ENCODE assay signal across 15 cellular contexts in the genomic region with DNA sequence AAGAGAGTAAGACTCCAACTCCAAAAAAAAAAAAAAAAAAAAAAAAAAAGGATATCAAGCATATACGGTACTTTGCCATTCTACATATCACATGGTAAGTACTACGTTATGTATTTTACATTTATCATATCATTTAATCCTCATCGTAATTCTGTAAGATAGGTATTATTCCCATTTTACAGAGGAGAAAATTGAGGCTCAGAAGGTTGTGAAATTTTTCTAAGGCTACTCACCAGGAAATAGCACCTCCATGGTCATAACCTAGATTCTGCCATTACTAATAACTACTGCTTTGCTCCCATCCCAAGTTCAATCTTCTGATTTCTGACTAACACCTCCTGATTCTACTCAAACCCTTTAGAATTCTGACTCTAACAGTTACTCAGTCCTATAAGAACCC.
DNase-seq lines count a peak whose midpoint lies in the region; ATAC-seq and TF ChIP-seq lines count a peak whose summit lies in the region.
"Had no signal": no experiment of that assay in that cellular context is flagged by ENCODE, and none has a peak within 500 bp of the region (broad histone marks: within the 10 kb centered on the region; RNA-seq: fewer than 3 reads in every experiment).

No MANE protein-coding gene starts in this region.

- H3K36me3 ChIP-seq in DOHH2 (ENCODE audit: control insufficient read depth, low read length) (peaks cover 74% of the 10 kb centered on the region), SU-DHL-6 (ENCODE audit: low read length) (peaks cover 50% of the 10 kb centered on the region)

- H3K9me2 ChIP-seq in DOHH2 (replicated peaks; ENCODE audit: control insufficient read depth, low read length) = no peaks in the 10 kb centered on the region
- no peaks in the 10 kb centered on the region for H3K9me2 ChIP-seq in SU-DHL-6 (replicated peaks; ENCODE audit: insufficient read depth, low read length)

- ATAC-seq in naive B cell (ENCODE audit: low read depth in 2 of 2) = no peak
- ATAC-seq in HG03175 (IDR thresholded peaks at IDR 0.05; ENCODE audit: unreplicated experiment) = no peak
- no peak for ATAC-seq in activated CD8-positive, alpha-beta memory T cell treated with anti-CD3 and anti-CD28 coated beads, Interleukin-2, amount 10 ng/mL, durations not matched to agents 7 days and 5 days

- H4K20me1 ChIP-seq in DOHH2 (ENCODE audit: control insufficient read depth, insufficient read depth, low read depth, low read length) (no peaks in the 10 kb centered on the region), SU-DHL-6 (ENCODE audit: low read depth, low read length) (no peaks in the 10 kb centered on the region)

- H3K4me1 Mint-ChIP-seq in naive B cell = peaks cover 54 to 69% (median 62%) of the 10 kb centered on the region in 3 donors
- H3K4me1 Mint-ChIP-seq in endothelial cell (ENCODE audit: unreplicated experiment) = no peaks in the 10 kb centered on the region
- no peaks in the 10 kb centered on the region for H3K4me1 Mint-ChIP-seq in T-helper 2 cell treated with Interferon-gamma antibody and Interleukin-4, amounts not matched to agents 5 μg/mL and 100 μg/mL, for 36 hours (ENCODE audit: low read depth)
- no peaks in the 10 kb centered on the region for H3K4me1 Mint-ChIP-seq in activated CD8-positive, alpha-beta memory T cell treated with anti-CD3 and anti-CD28 coated beads, Interleukin-2, amount 10 ng/mL, durations not matched to agents 7 days and 5 days

- H3K4me3 Mint-ChIP-seq in naive B cell (peak overlapping the region in 6 of 8 donors; percentile 6 to 81 (median 47)), endothelial cell (ENCODE audit: unreplicated experiment) (no peak overlapping the region)
- no peak overlapping the region for H3K4me3 Mint-ChIP-seq in T-helper 2 cell treated with Interferon-gamma antibody and Interleukin-4, amounts not matched to agents 5 μg/mL and 100 μg/mL, for 36 hours
- H3K4me3 Mint-ChIP-seq in activated CD8-positive, alpha-beta memory T cell treated with anti-CD3 and anti-CD28 coated beads, Interleukin-2, amount 10 ng/mL, durations not matched to agents 7 days and 5 days = no peak overlapping the region
- H3K4me3 Mint-ChIP-seq: CD14-positive monocyte; CD8-positive, alpha-beta memory T cell; H9 had no signal

- peak overlapping the region; percentile 97 for H3K27ac ChIP-seq in DOHH2 (ENCODE audit: low read depth, low read length)
- H3K27ac ChIP-seq in SU-DHL-6 (ENCODE audit: low read depth, low read length) = peak overlapping the region; percentile 94

- peaks cover 96% of the 10 kb centered on the region for H3K4me1 ChIP-seq in DOHH2 (ENCODE audit: control insufficient read depth, low read length)

- H3K79me2 ChIP-seq in DOHH2 (ENCODE audit: control insufficient read depth, low read length) = peaks cover 84% of the 10 kb centered on the region
- peaks cover 72% of the 10 kb centered on the region for H3K79me2 ChIP-seq in SU-DHL-6 (ENCODE audit: insufficient read depth, low read length)

- H2AFZ ChIP-seq in SU-DHL-6 (ENCODE audit: low read depth, low read length, severe bottlenecking) = no peak overlapping the region

- no peak overlapping the region for H3K9ac ChIP-seq in SU-DHL-6 (ENCODE audit: low read length)

- CTCF ChIA-PET in activated CD8-positive, alpha-beta memory T cell treated with anti-CD3 and anti-CD28 coated beads, Interleukin-2, amount 10 ng/mL, durations not matched to agents 7 days and 5 days (lab: Charles Lee) = interaction anchor here (0.7 kb wide), 1 partner anchor 51 kb away, joined by 4 read pairs; no protein-coding TSS in a partner anchor

- H3K27me3 Mint-ChIP-seq in naive B cell (no peaks in the 10 kb centered on the region), endothelial cell (ENCODE audit: unreplicated experiment) (peaks cover 5% of the 10 kb centered on the region)
- no peaks in the 10 kb centered on the region for H3K27me3 Mint-ChIP-seq in T-helper 2 cell treated with Interferon-gamma antibody and Interleukin-4, amounts not matched to agents 5 μg/mL and 100 μg/mL, for 36 hours (ENCODE audit: low read depth)
- H3K27me3 Mint-ChIP-seq in activated CD8-positive, alpha-beta memory T cell treated with anti-CD3 and anti-CD28 coated beads, Interleukin-2, amount 10 ng/mL, durations not matched to agents 7 days and 5 days = no peaks in the 10 kb centered on the region
- H3K27me3 Mint-ChIP-seq: CD8-positive, alpha-beta memory T cell had no signal

- TF ChIP-seq CTCF in DOHH2 (IDR thresholded peaks at IDR 0.05; ENCODE audit: low read depth, low read length, poor library complexity, severe bottlenecking) = no peak
- no peak for TF ChIP-seq CTCF in GM12865 (IDR thresholded peaks at IDR 0.05; ENCODE audit: insufficient read depth, low read depth, low read length, missing control alignments)
- TF ChIP-seq CTCF in SU-DHL-6 (IDR thresholded peaks at IDR 0.05; ENCODE audit: insufficient read depth, low read length, poor library complexity, severe bottlenecking) = no peak
- TF ChIP-seq CTCF in endothelial cell (IDR thresholded peaks at IDR 0.05; ENCODE audit: unreplicated experiment) = no peak

- H3K36me3 Mint-ChIP-seq in naive B cell = peaks cover 57 to 65% of the 10 kb centered on the region in 2 donors
- peaks cover 10% of the 10 kb centered on the region for H3K36me3 Mint-ChIP-seq in endothelial cell (ENCODE audit: low read depth, unreplicated experiment)
- peaks cover 18% of the 10 kb centered on the region for H3K36me3 Mint-ChIP-seq in T-helper 2 cell treated with Interferon-gamma antibody and Interleukin-4, amounts not matched to agents 5 μg/mL and 100 μg/mL, for 36 hours (ENCODE audit: low read depth)
- H3K36me3 Mint-ChIP-seq in activated CD8-positive, alpha-beta memory T cell treated with anti-CD3 and anti-CD28 coated beads, Interleukin-2, amount 10 ng/mL, durations not matched to agents 7 days and 5 days = peaks cover 43% of the 10 kb centered on the region

- H3K27me3 ChIP-seq in DOHH2 (ENCODE audit: control insufficient read depth, low read length) (no peaks in the 10 kb centered on the region), SU-DHL-6 (ENCODE audit: low read length) (no peaks in the 10 kb centered on the region)

- H3K4me3 ChIP-seq in DOHH2 (ENCODE audit: low read length) = peak overlapping the region; percentile 66
- peak overlapping the region; percentile 36 for H3K4me3 ChIP-seq in GM12865 (ENCODE audit: low read depth, low read length)
- no peak overlapping the region for H3K4me3 ChIP-seq in SU-DHL-6 (ENCODE audit: insufficient read depth, low read length, poor library complexity, severe bottlenecking)

- peak overlapping the region; percentile 84 for H3K4me2 ChIP-seq in DOHH2 (ENCODE audit: low read length)
- peak overlapping the region; percentile 67 for H3K4me2 ChIP-seq in SU-DHL-6 (ENCODE audit: low read depth, low read length, poor library complexity, severe bottlenecking)

- DNase-seq in GM12865 (ENCODE audit: low read depth) (no peak), naive B cell (no peak), endothelial cell (ENCODE audit: low spot score) (no peak)
- DNase-seq in T-helper 2 cell treated with Interferon-gamma antibody and Interleukin-4, amounts not matched to agents 5 μg/mL and 100 μg/mL, for 36 hours (ENCODE audit: low spot score) = no peak
- no peak for DNase-seq in activated CD8-positive, alpha-beta memory T cell treated with anti-CD3 and anti-CD28 coated beads, Interleukin-2, amount 10 ng/mL, durations not matched to agents 7 days and 5 days
- DNase-seq: Caco-2; CD8-positive, alpha-beta memory T cell; DND-41; GF-D8; GOT3; H9 had no signal

- H3K9me3 Mint-ChIP-seq in naive B cell (peaks cover 9 to 41% (median 25%) of the 10 kb centered on the region in 7 donors), endothelial cell (ENCODE audit: unreplicated experiment) (no peaks in the 10 kb centered on the region)
- peaks cover 5% of the 10 kb centered on the region for H3K9me3 Mint-ChIP-seq in T-helper 2 cell treated with Interferon-gamma antibody and Interleukin-4, amounts not matched to agents 5 μg/mL and 100 μg/mL, for 36 hours
- H3K9me3 Mint-ChIP-seq in activated CD8-positive, alpha-beta memory T cell treated with anti-CD3 and anti-CD28 coated beads, Interleukin-2, amount 10 ng/mL, durations not matched to agents 7 days and 5 days (ENCODE audit: low read depth) = peaks cover 4% of the 10 kb centered on the region

- peaks cover 59% of the 10 kb centered on the region for H3F3A ChIP-seq in DOHH2 (ENCODE audit: control insufficient read depth, insufficient read depth)
- H3F3A ChIP-seq in SU-DHL-6 (ENCODE audit: insufficient read depth) = peaks cover 57% of the 10 kb centered on the region

- H3K27ac Mint-ChIP-seq in naive B cell (peak overlapping the region; percentile 89 to 96 (median 91)), endothelial cell (ENCODE audit: unreplicated experiment) (no peak overlapping the region)
- H3K27ac Mint-ChIP-seq in T-helper 2 cell treated with Interferon-gamma antibody and Interleukin-4, amounts not matched to agents 5 μg/mL and 100 μg/mL, for 36 hours = no peak overlapping the region
- H3K27ac Mint-ChIP-seq in activated CD8-positive, alpha-beta memory T cell treated with anti-CD3 and anti-CD28 coated beads, Interleukin-2, amount 10 ng/mL, durations not matched to agents 7 days and 5 days = no peak overlapping the region

- H3K9me3 ChIP-seq in DOHH2 (ENCODE audit: control insufficient read depth, insufficient read depth, low read length) = no peaks in the 10 kb centered on the region
- no peaks in the 10 kb centered on the region for H3K9me3 ChIP-seq in SU-DHL-6 (ENCODE audit: insufficient read depth, low read length)
- H3K9me3 ChIP-seq: Caco-2 had no signal

Comparison
In these comparisons a context has a peak if more than half of its experiments do, and no peak if none do; other contexts are left out.
1. H3K27ac Mint-ChIP-seq: peak in naive B cell (6 of 6); none in endothelial cell (single experiment), T-helper 2 cell treated with Interferon-gamma antibody and Interleukin-4, amounts not matched to agents 5 μg/mL and 100 μg/mL, for 36 hours (single experiment) and activated CD8-positive, alpha-beta memory T cell treated with anti-CD3 and anti-CD28 coated beads, Interleukin-2, amount 10 ng/mL, durations not matched to agents 7 days and 5 days (single experiment).
2. H3K4me3 Mint-ChIP-seq: peak in naive B cell (6 of 8); none in endothelial cell (single experiment), T-helper 2 cell treated with Interferon-gamma antibody and Interleukin-4, amounts not matched to agents 5 μg/mL and 100 μg/mL, for 36 hours (single experiment) and activated CD8-positive, alpha-beta memory T cell treated with anti-CD3 and anti-CD28 coated beads, Interleukin-2, amount 10 ng/mL, durations not matched to agents 7 days and 5 days (single experiment).